ENCODE assay signal across 17 cellular contexts in the genomic region with DNA sequence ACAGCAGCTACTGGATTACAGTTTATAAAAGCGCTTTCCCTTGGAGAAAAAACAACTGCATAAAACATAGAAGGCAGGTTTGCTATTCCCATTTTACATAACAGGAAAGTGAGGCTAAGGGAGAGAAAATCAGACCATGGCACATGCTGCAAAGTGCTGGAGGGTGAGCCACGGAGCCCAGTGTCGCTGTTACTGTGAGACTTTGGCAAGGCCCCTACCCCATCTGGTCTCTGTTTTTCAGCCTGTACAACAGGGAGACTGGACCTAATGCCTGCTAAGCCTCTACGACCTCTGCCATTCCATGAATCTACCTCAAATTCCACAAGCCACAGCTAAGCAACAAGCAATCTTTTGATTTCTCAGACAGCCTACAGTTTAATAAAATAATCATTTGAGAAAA.
"Had no signal": no experiment of that assay in that cellular context is flagged by ENCODE, and none has a peak within 500 bp of the region (broad histone marks: within the 10 kb centered on the region; RNA-seq: fewer than 3 reads in every experiment).

No MANE protein-coding gene starts in this region.

- ATAC-seq: heart right ventricle; naive thymus-derived CD4-positive, alpha-beta T cell had no signal

- H3K27ac ChIP-seq: colonic mucosa, heart right ventricle, neutrophil, right atrium auricular region, sigmoid colon, skin epidermis, thyroid gland had no signal

- H3K9me3 ChIP-seq: colonic mucosa, heart right ventricle, neutrophil, right atrium auricular region, sigmoid colon, thyroid gland had no signal

- H3K4me1 Mint-ChIP-seq: naive thymus-derived CD4-positive, alpha-beta T cell had no signal

- H3K27ac Mint-ChIP-seq: naive thymus-derived CD4-positive, alpha-beta T cell; type B pancreatic cell had no signal

- DNase-seq: colonic mucosa; dermis blood vessel endothelial cell; effector CD8-positive, alpha-beta T cell; heart right ventricle; hypothalamus; kidney glomerular epithelial cell; mesendoderm; naive thymus-derived CD4-positive, alpha-beta T cell; sigmoid colon; stimulated activated CD4-positive, alpha-beta T cell treated with anti-CD3 and anti-CD28 coated beads, Interleukin-2, amount 100 ng/mL, for 24 hours; stimulated activated CD4-positive, alpha-beta T cell treated with anti-CD3 and anti-CD28 coated beads, Interleukin-4, amount 100 ng/mL, for 4 hours; stimulated activated naive CD4-positive, alpha-beta T cell; thyroid gland had no signal

- H3K4me3 Mint-ChIP-seq: naive thymus-derived CD4-positive, alpha-beta T cell; type B pancreatic cell had no signal

- H3K9me3 Mint-ChIP-seq: naive thymus-derived CD4-positive, alpha-beta T cell; type B pancreatic cell had no signal

- H3K27me3 ChIP-seq: colonic mucosa, right atrium auricular region, sigmoid colon, thyroid gland had no signal

- H3K4me3 ChIP-seq: colonic mucosa, heart right ventricle, right atrium auricular region, sigmoid colon, skin epidermis, thyroid gland had no signal

- H3K36me3 Mint-ChIP-seq: naive thymus-derived CD4-positive, alpha-beta T cell; type B pancreatic cell had no signal

- H3K4me1 ChIP-seq: colonic mucosa, heart right ventricle, right atrium auricular region, sigmoid colon had no signal

- H3K36me3 ChIP-seq: colonic mucosa, heart right ventricle, neutrophil, right atrium auricular region, sigmoid colon, thyroid gland had no signal
